ENCODE assay signal across 8 cellular contexts in the genomic region with DNA sequence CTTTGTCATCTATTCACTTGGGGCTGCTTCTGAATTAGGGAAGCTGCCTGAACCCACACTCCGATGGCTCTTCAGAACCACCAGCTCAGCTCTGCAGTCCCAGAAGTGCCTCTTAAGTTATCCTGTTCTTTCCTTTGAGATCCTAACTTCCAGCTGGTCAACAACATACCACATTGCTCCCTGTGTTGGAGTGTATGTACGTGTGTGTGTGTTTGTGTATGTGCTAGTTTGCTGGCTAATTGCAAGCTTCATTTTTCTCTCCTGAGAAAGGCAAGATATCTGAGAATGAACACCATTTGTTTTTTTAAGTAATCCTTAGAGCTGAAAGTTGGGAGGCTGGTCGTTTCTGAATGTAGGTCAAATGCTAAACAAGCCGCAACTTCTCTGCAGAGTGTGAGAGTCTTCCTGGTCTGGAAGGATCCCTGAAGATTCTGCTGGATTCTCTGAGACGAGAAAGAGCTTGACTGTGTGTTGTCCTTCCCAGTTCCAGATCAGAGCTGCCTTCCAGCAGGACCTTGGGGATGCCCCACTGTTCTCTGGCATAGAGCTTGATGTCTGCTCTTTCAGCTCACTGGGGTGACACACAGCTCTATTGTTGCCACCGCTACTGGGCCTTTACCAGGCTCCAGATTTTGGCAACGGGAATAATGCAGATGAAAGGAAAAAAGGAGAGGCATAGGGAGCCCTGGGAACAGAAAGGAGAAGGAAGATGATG. TPM values are rescaled to one million over a fixed set of nuclear protein-coding genes. Genes with fewer than 3 reads are reported as not detected.
DNase-seq lines count a peak whose midpoint lies in the region; TF ChIP-seq lines count a peak whose summit lies in the region.

No MANE protein-coding gene starts in this region.

- CTCF ChIA-PET in AG04449 (lab: Yijun Ruan, JAX), result interaction anchor here (0.7 to 6.0 kb wide), 8 partner anchors 11 to 186 kb away, joined by 3 to 123 read pairs (median 4); no protein-coding TSS in a partner anchor

- DNase-seq in AG04449 (ENCODE audit: low read depth, low spot score), result peak; percentile 63
- peak; percentile 66 for DNase-seq in choroid plexus epithelial cell (ENCODE audit: low read depth)
- no peak for DNase-seq in activated effector memory CD4-positive, alpha-beta T cell treated with anti-CD3 and anti-CD28 coated beads, Interleukin-2, amount 50 U/mL, for 16 hours
- no peak for DNase-seq in HUDEP-2 (lab: John Stamatoyannopoulos, UW; ENCODE audit: unreplicated experiment in 76 of 76)
- no peak for DNase-seq in NCI-H748 treated with DMSO at 0.1 percent for 48 hours (lab: John Stamatoyannopoulos, UW)
- DNase-seq in NCI-H2171 (lab: John Stamatoyannopoulos, UW), result no peak

- no peaks in the 10 kb centered on the region for H3K9me3 Mint-ChIP-seq in IgD-negative memory B cell
- H3K9me3 Mint-ChIP-seq in nephron, result no peaks in the 10 kb centered on the region

- H3K27me3 Mint-ChIP-seq in IgD-negative memory B cell, result no peaks in the 10 kb centered on the region
- H3K27me3 Mint-ChIP-seq in nephron (ENCODE audit: low read depth), result no peaks in the 10 kb centered on the region

- POLR2A ChIA-PET in AG04449 (lab: Yijun Ruan, JAX), result interaction anchor here (0.7 to 3.9 kb wide), 5 partner anchors 14 to 104 kb away, joined by 3 to 20 read pairs (median 4); partner anchors contain the start of gene EMP1

- TF ChIP-seq CTCF in AG04449 (IDR thresholded peaks at IDR 0.05; ENCODE audit: insufficient read depth, low read length, missing control alignments) (no peak), choroid plexus epithelial cell (conservative IDR thresholded peaks at IDR 0.05; ENCODE audit: low read depth, low read length) (no peak), nephron (IDR thresholded peaks at IDR 0.05; ENCODE audit: unreplicated experiment in 3 of 3) (no peak)

- H3K4me3 ChIP-seq in AG04449 (ENCODE audit: low read depth, low read length) (no peak overlapping the region), choroid plexus epithelial cell (ENCODE audit: low read depth, low read length) (no peak overlapping the region)

- no peaks in the 10 kb centered on the region for H3K36me3 Mint-ChIP-seq in IgD-negative memory B cell
- H3K36me3 Mint-ChIP-seq in nephron (ENCODE audit: low read depth), result no peaks in the 10 kb centered on the region

- H3K4me3 Mint-ChIP-seq in IgD-negative memory B cell (peak overlapping the region in 3 of 4 donors; percentile 80 to 93 (median 91)), nephron (peak overlapping the region; percentile 76 to 81 (median 78))

- peak overlapping the region; percentile 90 to 97 (median 97) for H3K27ac Mint-ChIP-seq in IgD-negative memory B cell
- H3K27ac Mint-ChIP-seq in nephron, result peak overlapping the region; percentile 87 to 96 (median 94)

- H3K4me1 Mint-ChIP-seq in IgD-negative memory B cell, result peaks cover 43 to 50% (median 47%) of the 10 kb centered on the region in 3 donors
- peaks cover 49% of the 10 kb centered on the region for H3K4me1 Mint-ChIP-seq in nephron

RNA-seq across cellular contexts. Expression of gene GSG1, which starts 0.8 kb away (rescaled TPM):
- not detected for polyA plus RNA-seq in IgD-negative memory B cell

RNA-seq across cellular contexts. Expression of gene FAM234B, which starts 58.5 kb away (rescaled TPM):
- 2.7 TPM for polyA plus RNA-seq in IgD-negative memory B cell

Comparison
In these comparisons a context has a peak if more than half of its experiments do, and no peak if none do; other contexts are left out.
1. DNase-seq: peak in AG04449 (single experiment) and choroid plexus epithelial cell (single experiment); none in activated effector memory CD4-positive, alpha-beta T cell treated with anti-CD3 and anti-CD28 coated beads, Interleukin-2, amount 50 U/mL, for 16 hours (single experiment), HUDEP-2 (0 of 76), NCI-H748 treated with DMSO at 0.1 percent for 48 hours (single experiment) and NCI-H2171 (single experiment).